In the genomic region with DNA sequence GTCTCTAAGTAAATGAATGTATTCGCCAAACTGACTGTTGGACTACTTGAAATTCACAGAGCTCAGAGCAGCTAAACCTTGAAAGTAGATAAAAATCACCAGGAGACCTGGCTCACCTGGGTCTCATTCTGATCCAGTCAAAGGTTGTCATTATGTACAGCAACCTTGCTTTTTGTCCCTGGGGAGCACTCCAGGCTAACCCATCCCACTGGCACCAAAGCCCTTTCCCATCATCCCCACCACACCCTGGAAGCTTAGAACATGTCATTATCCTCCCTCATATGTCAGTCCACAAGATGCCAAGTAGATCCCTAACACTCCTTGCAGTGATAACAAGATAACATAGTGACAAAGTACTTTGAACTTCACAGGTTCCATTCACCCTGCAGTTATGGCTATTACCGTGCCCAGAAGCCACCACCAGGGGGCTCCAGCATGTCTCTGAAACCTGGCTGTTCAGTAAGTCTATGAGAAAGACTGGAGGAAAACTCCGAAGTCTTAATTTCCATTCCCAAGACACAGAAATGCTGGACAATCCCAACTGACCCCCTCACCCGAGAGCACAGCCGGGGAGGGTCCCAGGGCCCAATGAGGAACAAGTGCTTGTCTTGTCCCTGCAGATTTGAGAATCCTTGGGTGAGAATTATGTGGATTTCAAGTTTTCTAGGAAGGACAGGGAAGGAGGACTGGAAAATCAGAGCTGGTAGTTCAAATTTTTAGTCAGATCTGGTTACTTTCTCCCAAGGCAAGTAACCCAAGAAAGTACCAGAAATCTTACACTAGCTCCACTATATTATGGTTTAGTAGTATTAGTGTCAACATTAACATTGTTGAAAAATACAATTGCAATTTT, we compare ENCODE assay signal across 8 cellular contexts. TPM values are rescaled to one million over a fixed set of nuclear protein-coding genes. Genes with fewer than 3 reads are reported as not detected.
A peak's percentile ranks its signal among the peaks of the same experiment; 100 is the strongest.
DNase-seq lines count a peak whose midpoint lies in the region; ATAC-seq and TF ChIP-seq lines count a peak whose summit lies in the region.

No MANE protein-coding gene starts in this region.

- H3K27ac ChIP-seq in OCI-LY1 (ENCODE audit: low read depth, low read length, poor library complexity, severe bottlenecking) = no peak overlapping the region
- no peak overlapping the region for H3K27ac ChIP-seq in neural cell (ENCODE audit: low read length)
- H3K27ac ChIP-seq in stomach = no peak overlapping the region

- WGBS in stomach, 5 donors = 18 to 22% (median 21%) methylated on average over 5 of the region's 5 CpGs

- no peak for TF ChIP-seq POLR2A in stomach (IDR thresholded peaks at IDR 0.05)

- peak; percentile 58 for ATAC-seq in HG02623 (IDR thresholded peaks at IDR 0.05; ENCODE audit: unreplicated experiment)
- ATAC-seq in esophagus mucosa = peak; percentile 86
- no peak for ATAC-seq in GM19328 (IDR thresholded peaks at IDR 0.05; ENCODE audit: unreplicated experiment)

- no peak overlapping the region for H3K4me2 ChIP-seq in OCI-LY1 (ENCODE audit: low read length)
- H3K4me2 ChIP-seq in neural cell (ENCODE audit: low read length) = no peak overlapping the region

- no peaks in the 10 kb centered on the region for H3K79me2 ChIP-seq in OCI-LY1 (ENCODE audit: insufficient read depth, low read length)
- H3K79me2 ChIP-seq in neural cell (replicated peaks; ENCODE audit: insufficient read depth, low read length) = no peaks in the 10 kb centered on the region

- DNase-seq in EH (ENCODE audit: low read depth) = peak; percentile 77
- peak; percentile 68 for DNase-seq in activated T-cell treated with anti-CD3 and anti-CD28 coated beads for 1 hour (ENCODE audit: low read depth)
- DNase-seq in stomach = peak; percentile 91

- no peaks in the 10 kb centered on the region for H4K20me1 ChIP-seq in OCI-LY1 (ENCODE audit: insufficient read depth, low read length)
- H4K20me1 ChIP-seq in neural cell (ENCODE audit: insufficient read depth) = no peaks in the 10 kb centered on the region

- H3K9me2 ChIP-seq in OCI-LY1 (ENCODE audit: low read depth, low read length) (no peaks in the 10 kb centered on the region), neural cell (ENCODE audit: insufficient read depth, low read length) (no peaks in the 10 kb centered on the region)

- TF ChIP-seq RAD21 in neural cell (conservative IDR thresholded peaks at IDR 0.05) = peak; percentile 81

- H3K36me3 ChIP-seq in OCI-LY1 (ENCODE audit: insufficient read depth, low read length) = no peaks in the 10 kb centered on the region
- H3K36me3 ChIP-seq in neural cell (ENCODE audit: insufficient read depth, low read length) = no peaks in the 10 kb centered on the region
- H3K36me3 ChIP-seq in stomach = no peaks in the 10 kb centered on the region

- H3K4me1 ChIP-seq in OCI-LY1 (ENCODE audit: insufficient read depth, low read length, severe bottlenecking) = no peaks in the 10 kb centered on the region
- peaks cover 0 to 6% (median 0%) of the 10 kb centered on the region in 4 donors for H3K4me1 ChIP-seq in stomach

- no peak overlapping the region for H3K9ac ChIP-seq in OCI-LY1 (ENCODE audit: low read length)
- H3K9ac ChIP-seq in neural cell (ENCODE audit: low read length) = no peak overlapping the region

- H3K4me3 ChIP-seq in OCI-LY1 (ENCODE audit: low read depth, low read length, poor library complexity, severe bottlenecking) (no peak overlapping the region), neural cell (ENCODE audit: low read length) (no peak overlapping the region), stomach (no peak overlapping the region)

- no peaks in the 10 kb centered on the region for H3K27me3 ChIP-seq in OCI-LY1 (ENCODE audit: insufficient read depth, low read length)
- H3K27me3 ChIP-seq in neural cell (ENCODE audit: insufficient read depth, low read depth, low read length) = no peaks in the 10 kb centered on the region
- H3K27me3 ChIP-seq in stomach = peaks cover 0 to 4% (median 0%) of the 10 kb centered on the region in 3 donors

- TF ChIP-seq CTCF in OCI-LY1 (IDR thresholded peaks at IDR 0.05; ENCODE audit: low read length) = peak; percentile 91
- peak; percentile 84 for TF ChIP-seq CTCF in neural cell (IDR thresholded peaks at IDR 0.05; ENCODE audit: poor library complexity, severe bottlenecking)
- peak in 5 of 7 experiments; percentile 68 to 95 (median 90) for TF ChIP-seq CTCF in stomach (IDR thresholded peaks at IDR 0.05)

- H3F3A ChIP-seq in OCI-LY1 (ENCODE audit: insufficient read depth, low read length) (no peaks in the 10 kb centered on the region), neural cell (ENCODE audit: insufficient read depth, low read length, poor library complexity, severe bottlenecking) (no peaks in the 10 kb centered on the region)

- H3K9me3 ChIP-seq in OCI-LY1 (ENCODE audit: low read length) = no peaks in the 10 kb centered on the region
- no peaks in the 10 kb centered on the region for H3K9me3 ChIP-seq in neural cell (ENCODE audit: low read length)
- no peaks in the 10 kb centered on the region for H3K9me3 ChIP-seq in stomach

- H2AFZ ChIP-seq in OCI-LY1 (ENCODE audit: low read length) = no peak overlapping the region
- no peak overlapping the region for H2AFZ ChIP-seq in neural cell (ENCODE audit: low read depth, low read length)

- TF ChIP-seq EP300 in neural cell (conservative IDR thresholded peaks at IDR 0.05; ENCODE audit: poor library complexity, severe bottlenecking) (no peak), stomach (IDR thresholded peaks at IDR 0.05) (no peak)

- intact Hi-C loops in stomach (cut with DNase I; ENCODE audit: low total_unique reads) = loop anchor here (5.0 kb wide), 1 partner anchor 243 kb away; no protein-coding TSS in a partner anchor

TF ChIP-seq in neural cell, 6 proteins besides CTCF, POLR2A, EP300 and RAD21:
- no peak for TF ChIP-seq TAF1 (IDR thresholded peaks at IDR 0.05; ENCODE audit: low read depth)
- TF ChIP-seq SMC3 (conservative IDR thresholded peaks at IDR 0.05; ENCODE audit: poor library complexity) = peak; percentile 93

RNA-seq across cellular contexts. Expression of gene USP47, which starts 43.0 kb away (rescaled TPM):
- 26.2 TPM for total RNA-seq in esophagus mucosa
- 89.6 and 92.6 TPM in 2 replicates for polyA plus RNA-seq in neural cell
- 213 and 248 TPM in 2 replicates for polyA minus RNA-seq in neural cell
- total RNA-seq in stomach = 100 to 1,000 TPM in 2 of 5 donors, 10 to 100 TPM in 3; 35.6 to 200 (median 93.3) TPM
- polyA plus RNA-seq in stomach = 10 to 100 TPM; 14.6 to 22.6 (median 16.9) TPM
